ENCODE assay signal across 1 cellular context in genomic region chr10:100011906-100012305, GRCh38.
TF ChIP-seq lines count a peak whose summit lies in the region.

No MANE protein-coding gene starts in this region.

TF ChIP-seq in HepG2, 621 proteins besides CTCF, POLR2A, EP300 and RAD21:
- TF ChIP-seq ZNF441 (CRISPR knock-in tag; IDR thresholded peaks at IDR 0.05; ENCODE audit: borderline replicate concordance) (peak; percentile 68; the same call in 1 of the 2 replicates), ZNF460 (CRISPR knock-in tag; IDR thresholded peaks at IDR 0.05; ENCODE audit: borderline replicate concordance) (peak; percentile 26; the same call in 1 of the 2 replicates)
